11 cellular contexts compared by ENCODE assay signal in genomic region chr2:235501663-235502009, GRCh38. TPM values are rescaled to one million over a fixed set of nuclear protein-coding genes. Genes with fewer than 3 reads are reported as not detected.
A peak's percentile ranks its signal among the peaks of the same experiment; 100 is the strongest.
DNase-seq lines count a peak whose midpoint lies in the region; ATAC-seq and TF ChIP-seq lines count a peak whose summit lies in the region.
"Had no signal": no experiment of that assay in that cellular context is flagged by ENCODE, and none has a peak within 500 bp of the region (broad histone marks: within the 10 kb centered on the region; RNA-seq: fewer than 3 reads in every experiment).

No MANE protein-coding gene starts in this region.

- POLR2A ChIA-PET in Panc1 (lab: Charles Lee), result interaction anchor here (0.7 kb wide), 1 partner anchor 1006 kb away, joined by 8 read pairs; no protein-coding TSS in a partner anchor

- no peaks in the 10 kb centered on the region for H3K9me3 ChIP-seq in left ventricle myocardium inferior (replicated peaks)
- no peaks in the 10 kb centered on the region for H3K9me3 ChIP-seq in Panc1 (ENCODE audit: control insufficient read depth, insufficient read depth, low read depth, low read length)
- H3K9me3 ChIP-seq in thoracic aorta, result no peaks in the 10 kb centered on the region
- H3K9me3 ChIP-seq: thyroid gland had no signal

- CTCF ChIA-PET in Panc1 (lab: Charles Lee), result interaction anchor here (0.6 to 1.1 kb wide), 2 partner anchors 10 to 92 kb away, joined by 5 to 6 read pairs; no protein-coding TSS in a partner anchor

- H3K4me3 ChIP-seq in left ventricle myocardium inferior, result peak overlapping the region; percentile 47
- peak overlapping the region; percentile 15 to 46; a peak in 3 of 4 replicates for H3K4me3 ChIP-seq in Panc1 (ENCODE audit: low read depth in 2 of 2, low read length in 2 of 2)
- peak overlapping the region; percentile 36 for H3K4me3 ChIP-seq in fibroblast of villous mesenchyme (ENCODE audit: low read depth, low read length)
- H3K4me3 ChIP-seq in thoracic aorta, result peak overlapping the region; percentile 21
- H3K4me3 ChIP-seq: thyroid gland had no signal

- intact Hi-C loops in left ventricle myocardium inferior (cut with micrococcal nuclease), result no loop called here
- intact Hi-C loops in Right ventricle myocardium inferior (cut with DNase I), result no loop called here
- intact Hi-C loops in Panc1 (cut with micrococcal nuclease; ENCODE audit: unreplicated experiment), result loop anchor here (10.0 kb wide), 1 partner anchor 93 kb away; no protein-coding TSS in a partner anchor

- H3K36me3 ChIP-seq in left ventricle myocardium inferior, result no peaks in the 10 kb centered on the region
- no peaks in the 10 kb centered on the region for H3K36me3 ChIP-seq in Panc1 (ENCODE audit: control insufficient read depth, insufficient read depth, low read length)
- no peaks in the 10 kb centered on the region for H3K36me3 ChIP-seq in thoracic aorta
- H3K36me3 ChIP-seq: thyroid gland had no signal

- H3K27me3 ChIP-seq in left ventricle myocardium inferior (ENCODE audit: low read depth) (no peaks in the 10 kb centered on the region), Panc1 (ENCODE audit: control insufficient read depth, insufficient read depth, low read length) (no peaks in the 10 kb centered on the region), thoracic aorta (replicated peaks; ENCODE audit: insufficient read depth) (no peaks in the 10 kb centered on the region)
- H3K27me3 ChIP-seq: thyroid gland had no signal

- peaks cover 59% of the 10 kb centered on the region for H3K4me1 ChIP-seq in left ventricle myocardium inferior
- peaks cover 68% of the 10 kb centered on the region for H3K4me1 ChIP-seq in Panc1 (ENCODE audit: control insufficient read depth, insufficient read depth, low read length)
- peaks cover 0 to 2% of the 10 kb centered on the region in 2 donors for H3K4me1 ChIP-seq in thoracic aorta (ENCODE audit: control insufficient read depth in 1 of 2, low read depth in 2 of 2)

- TF ChIP-seq CTCF in left ventricle myocardium inferior (IDR thresholded peaks at IDR 0.05; ENCODE audit: borderline replicate concordance) (no peak), Panc1 (IDR thresholded peaks at IDR 0.05) (no peak), fibroblast of villous mesenchyme (IDR thresholded peaks at IDR 0.05; ENCODE audit: insufficient read depth, low read depth, low read length) (no peak), thoracic aorta (IDR thresholded peaks at IDR 0.05) (no peak)

- H3K27ac ChIP-seq in left ventricle myocardium inferior (replicated peaks) (peak overlapping the region; percentile 60), Panc1 (ENCODE audit: low read length) (peak overlapping the region; percentile 78), thoracic aorta (no peak overlapping the region)
- H3K27ac ChIP-seq: thyroid gland had no signal

- in situ Hi-C loops in Panc1 (cut with HindIII; ENCODE audit: low pct_unique_long_range_greater_than_20kb, low sequenced_read_pairs), result no loop called here

- no TSS peak for BruUV-seq in Panc1 (replicated peaks; lab: Mats Ljungman, UMichigan)

- DNase-seq in left ventricle myocardium inferior (no peak), Right ventricle myocardium inferior (ENCODE audit: missing footprints) (no peak), Panc1 (ENCODE audit: low read depth, low spot score) (no peak), fibroblast of villous mesenchyme (ENCODE audit: low read depth) (peak; percentile 23), thoracic aorta (ENCODE audit: low spot score) (no peak), OCI-M1 (lab: John Stamatoyannopoulos, UW) (no peak)
- DNase-seq in activated CD8-positive, alpha-beta memory T cell treated with anti-CD3 and anti-CD28 coated beads for 24 hours, result no peak
- DNase-seq: NCI-H1048, thyroid gland had no signal

- ATAC-seq in Right ventricle myocardium inferior, result no peak
- ATAC-seq in Panc1, result no peak; the same call in 1 of the 2 replicates
- ATAC-seq in thoracic aorta (ENCODE audit: insufficient number of reproducible peaks, low FRiP score, low read depth), result no peak
- no peak for ATAC-seq in HG02884 (IDR thresholded peaks at IDR 0.05; ENCODE audit: unreplicated experiment)

RNA-seq across cellular contexts. Expression of gene AGAP1, which starts 7.8 kb away (rescaled TPM):
- 18.1 TPM for total RNA-seq in left ventricle myocardium inferior
- total RNA-seq in Right ventricle myocardium inferior, result 23.5 TPM
- total RNA-seq in Panc1 (2021; ENCODE audit: unreplicated experiment), result 38.9 TPM
- polyA plus RNA-seq in Panc1 (2012; ENCODE audit: insufficient read length), result 31.6 TPM
- 10.8 and 13.9 TPM in 2 replicates for total RNA-seq in fibroblast of villous mesenchyme
- 10 to 100 TPM; 19.1 to 20.8 TPM for total RNA-seq in thoracic aorta
- polyA plus RNA-seq: CD4-positive, CD25-positive, alpha-beta regulatory T cell had no signal

Comparison
In these comparisons a context has a peak if more than half of its experiments do, and no peak if none do; other contexts are left out.
1. H3K27ac ChIP-seq: peak in left ventricle myocardium inferior (single experiment) and Panc1 (single experiment); none in thoracic aorta (0 of 2).
2. Peak in every context shown above with its lines, with median percentiles within 50 percentile points of each other: H3K4me3 ChIP-seq.